14 cellular contexts compared by ENCODE assay signal in the genomic region with DNA sequence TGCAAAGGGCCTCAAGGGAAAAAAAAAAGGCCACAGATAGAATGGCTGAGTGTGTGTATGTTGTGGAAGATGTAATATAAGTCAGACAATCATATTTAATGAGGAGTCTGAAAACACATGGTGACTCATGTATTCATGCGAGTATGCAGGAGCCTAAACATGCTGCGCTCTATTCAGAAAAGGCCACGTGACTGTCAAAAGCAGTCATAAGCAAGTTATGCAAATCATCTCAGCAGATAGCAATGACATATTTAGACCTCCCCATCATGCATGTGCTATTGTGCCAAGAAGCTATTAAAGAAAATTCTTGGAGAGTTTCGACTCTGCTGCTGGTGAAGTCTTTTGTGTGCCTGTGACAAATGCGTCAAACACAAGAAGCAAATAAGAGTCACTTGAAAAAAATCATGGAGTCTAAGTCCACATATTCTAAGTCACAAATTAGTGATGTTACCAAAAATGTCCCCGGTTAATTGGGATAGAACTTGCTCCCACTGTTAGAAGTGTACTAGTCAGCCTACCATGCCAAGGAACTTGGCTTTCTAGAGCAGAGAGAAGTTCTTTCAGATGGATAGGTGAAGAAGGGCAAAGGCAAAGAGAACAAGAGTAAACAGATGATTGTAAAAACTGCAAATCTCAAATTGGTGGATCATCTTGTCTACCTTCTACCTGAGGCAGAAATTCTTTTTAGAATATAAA. TPM values are rescaled to one million over a fixed set of nuclear protein-coding genes. Genes with fewer than 3 reads are reported as not detected.
DNase-seq lines count a peak whose midpoint lies in the region; TF ChIP-seq lines count a peak whose summit lies in the region.
"Had no signal": no experiment of that assay in that cellular context is flagged by ENCODE, and none has a peak within 500 bp of the region (broad histone marks: within the 10 kb centered on the region; RNA-seq: fewer than 3 reads in every experiment).

No MANE protein-coding gene starts in this region.

- H3K4me3 Mint-ChIP-seq in activated naive CD8-positive, alpha-beta T cell treated with anti-CD3 and anti-CD28 coated beads for 36 hours, result no peak overlapping the region
- H3K4me3 Mint-ChIP-seq: central memory CD8-positive, alpha-beta T cell; memory B cell had no signal

- no TSS peak for BruUV-seq in A673 (replicated peaks; lab: Mats Ljungman, UMichigan)

- WGBS in stomach, 5 donors, result 73 to 87% (median 84%) methylated on average over 6 of the region's 6 CpGs

- H3K4me3 ChIP-seq in A673 (ENCODE audit: low read depth, low read length, poor library complexity, severe bottlenecking) (no peak overlapping the region), HEK293 (ENCODE audit: low read depth, low read length) (no peak overlapping the region), foreskin fibroblast (ENCODE audit: low read depth in 1 of 2, low read length in 2 of 2) (no peak overlapping the region), stomach (no peak overlapping the region)
- H3K4me3 ChIP-seq: BLaER1 treated with 17β-estradiol and CSF1 and Interleukin-3, amounts not matched to agents 10 nM and 100 nM; testis had no signal

- H3K36me3 ChIP-seq in A673 (ENCODE audit: insufficient read depth, low read length, poor library complexity, severe bottlenecking) (no peaks in the 10 kb centered on the region), HEK293 (ENCODE audit: control insufficient read depth in 2 of 2, insufficient read depth in 1 of 2, low read length in 2 of 2) (no peaks in the 10 kb centered on the region), stomach (no peaks in the 10 kb centered on the region)
- H3K36me3 ChIP-seq: BLaER1 treated with 17β-estradiol and CSF1 and Interleukin-3, amounts not matched to agents 10 nM and 100 nM; WERI-Rb-1 had no signal

- H3K4me1 ChIP-seq in A673 (ENCODE audit: insufficient read depth, low read length, poor library complexity, severe bottlenecking), result no peaks in the 10 kb centered on the region
- H3K4me1 ChIP-seq in HEK293 (ENCODE audit: control insufficient read depth, insufficient read depth, low read length), result no peaks in the 10 kb centered on the region
- peaks cover 0 to 17% (median 6%) of the 10 kb centered on the region in 4 donors for H3K4me1 ChIP-seq in stomach
- H3K4me1 ChIP-seq: testis had no signal

- peaks cover 1% of the 10 kb centered on the region for H3K4me1 Mint-ChIP-seq in activated naive CD8-positive, alpha-beta T cell treated with anti-CD3 and anti-CD28 coated beads for 36 hours
- H3K4me1 Mint-ChIP-seq: memory B cell had no signal

- H3K27ac ChIP-seq in A673 (ENCODE audit: low read depth, low read length, poor library complexity, severe bottlenecking), result no peak overlapping the region
- H3K27ac ChIP-seq in HEK293 (ENCODE audit: extremely low read depth, low read depth, low read length), result no peak overlapping the region
- no peak overlapping the region for H3K27ac ChIP-seq in stomach
- H3K27ac ChIP-seq: BLaER1 treated with 17β-estradiol and CSF1 and Interleukin-3, amounts not matched to agents 10 nM and 100 nM; testis; WERI-Rb-1 had no signal

- no peak for TF ChIP-seq EP300 in stomach (IDR thresholded peaks at IDR 0.05)

- H3K9me3 Mint-ChIP-seq in activated naive CD8-positive, alpha-beta T cell treated with anti-CD3 and anti-CD28 coated beads for 36 hours, result peaks cover 2% of the 10 kb centered on the region
- H3K9me3 Mint-ChIP-seq: central memory CD8-positive, alpha-beta T cell; memory B cell had no signal

- intact Hi-C loops in A673 (cut with micrococcal nuclease; ENCODE audit: unreplicated experiment), result no loop called here
- intact Hi-C loops in stomach (cut with DNase I; ENCODE audit: low total_unique reads), result no loop called here

- H3K27ac Mint-ChIP-seq in activated naive CD8-positive, alpha-beta T cell treated with anti-CD3 and anti-CD28 coated beads for 36 hours, result no peak overlapping the region

- DNase-seq in A673 (ENCODE audit: low spot score) (peak; percentile 67), amniotic epithelial cell (ENCODE audit: low read depth) (peak; percentile 97), foreskin fibroblast (peak; percentile 90 to 93), stomach (no peak), HUDEP-2 (lab: John Stamatoyannopoulos, UW; ENCODE audit: unreplicated experiment in 76 of 76) (no peak)
- no peak for DNase-seq in stimulated activated CD4-positive, alpha-beta T cell treated with anti-CD3 and anti-CD28 coated beads, Interleukin-15, amount 100 ng/mL, for 24 hours
- DNase-seq in activated naive CD8-positive, alpha-beta T cell treated with anti-CD3 and anti-CD28 coated beads for 36 hours, result no peak
- DNase-seq: KBM-7, testis, WERI-Rb-1 had no signal

- POLR2A ChIA-PET in A673 (lab: Charles Lee; ENCODE audit: low non-redundant PET) (no interaction called here), HEK293 (lab: Yijun Ruan, JAX) (no interaction called here)

- H3K27me3 ChIP-seq in A673 (replicated peaks; ENCODE audit: insufficient read depth, low read depth, low read length, poor library complexity) (no peaks in the 10 kb centered on the region), stomach (no peaks in the 10 kb centered on the region)
- H3K27me3 ChIP-seq: BLaER1 treated with 17β-estradiol and CSF1 and Interleukin-3, amounts not matched to agents 10 nM and 100 nM; testis had no signal

- CTCF ChIA-PET in A673 (lab: Charles Lee), result interaction anchor here (0.6 kb wide), 1 partner anchor 15 kb away, joined by 4 read pairs; no protein-coding TSS in a partner anchor
- CTCF ChIA-PET in HEK293 (lab: Yijun Ruan, JAX), result interaction anchor here (0.5 to 0.6 kb wide), 2 partner anchors 12 to 60 kb away, joined by 4 read pairs; no protein-coding TSS in a partner anchor

- peaks cover 35% of the 10 kb centered on the region for H3K27me3 Mint-ChIP-seq in activated naive CD8-positive, alpha-beta T cell treated with anti-CD3 and anti-CD28 coated beads for 36 hours

- H3K9me3 ChIP-seq in A673 (ENCODE audit: low read depth, low read length, poor library complexity, severe bottlenecking) (no peaks in the 10 kb centered on the region), HEK293 (ENCODE audit: control insufficient read depth, insufficient read depth, low read depth, low read length) (no peaks in the 10 kb centered on the region), stomach (no peaks in the 10 kb centered on the region)
- H3K9me3 ChIP-seq: testis had no signal

- H3K36me3 Mint-ChIP-seq in activated naive CD8-positive, alpha-beta T cell treated with anti-CD3 and anti-CD28 coated beads for 36 hours, result no peaks in the 10 kb centered on the region
- H3K36me3 Mint-ChIP-seq: memory B cell had no signal

- TF ChIP-seq CTCF in A673 (conservative IDR thresholded peaks at IDR 0.05; ENCODE audit: low read depth, low read length) (no peak), HEK293 (tag by site-specific recombination; IDR thresholded peaks at IDR 0.05) (no peak), foreskin fibroblast (IDR thresholded peaks at IDR 0.05; ENCODE audit: low read depth, low read length) (no peak), stomach (IDR thresholded peaks at IDR 0.05) (no peak)

- TF ChIP-seq POLR2A in stomach (IDR thresholded peaks at IDR 0.05), result no peak

TF ChIP-seq in HEK293, 187 proteins besides CTCF, POLR2A, EP300 and RAD21:
- no peak for TF ChIP-seq HOXA7 (CRISPR knock-in tag; IDR thresholded peaks at IDR 0.05; ENCODE audit: borderline replicate concordance)
- TF ChIP-seq ZNF157 (tag by site-specific recombination; IDR thresholded peaks at IDR 0.05), result peak; percentile 93
- TF ChIP-seq, protein P1, sequence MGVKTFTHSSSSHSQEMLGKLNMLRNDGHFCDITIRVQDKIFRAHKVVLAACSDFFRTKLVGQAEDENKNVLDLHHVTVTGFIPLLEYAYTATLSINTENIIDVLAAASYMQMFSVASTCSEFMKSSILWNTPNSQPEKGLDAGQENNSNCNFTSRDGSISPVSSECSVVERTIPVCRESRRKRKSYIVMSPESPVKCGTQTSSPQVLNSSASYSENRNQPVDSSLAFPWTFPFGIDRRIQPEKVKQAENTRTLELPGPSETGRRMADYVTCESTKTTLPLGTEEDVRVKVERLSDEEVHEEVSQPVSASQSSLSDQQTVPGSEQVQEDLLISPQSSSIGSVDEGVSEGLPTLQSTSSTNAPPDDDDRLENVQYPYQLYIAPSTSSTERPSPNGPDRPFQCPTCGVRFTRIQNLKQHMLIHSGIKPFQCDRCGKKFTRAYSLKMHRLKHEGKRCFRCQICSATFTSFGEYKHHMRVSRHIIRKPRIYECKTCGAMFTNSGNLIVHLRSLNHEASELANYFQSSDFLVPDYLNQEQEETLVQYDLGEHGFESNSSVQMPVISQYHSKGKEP (tag by site-specific recombination; IDR thresholded peaks at IDR 0.05), result 0 out of 2 replicates have a peak, but pooled peaks have one; percentile 43
- TF ChIP-seq ZNF600 (tag by site-specific recombination; IDR thresholded peaks at IDR 0.05), result peak; percentile 44; the same call in 1 of the 2 replicates

RNA-seq across cellular contexts. Expression of a gene that starts 5.0 kb away (rescaled TPM):
- total RNA-seq in A673 (2021), result 0.33 TPM in 1 of 2 replicates, not detected in the other
- total RNA-seq in activated naive CD8-positive, alpha-beta T cell treated with anti-CD3 and anti-CD28 coated beads for 36 hours, result not detected
- total RNA-seq in stomach, result 10 to 100 TPM; 11.6 to 30.9 (median 16.1) TPM
- 1 to 10 TPM; 5.4 to 8.3 (median 6.3) TPM for polyA plus RNA-seq in stomach

Comparison
In these comparisons a context has a peak if more than half of its experiments do, and no peak if none do; other contexts are left out.
1. DNase-seq: peak in A673 (single experiment), amniotic epithelial cell (single experiment) and foreskin fibroblast (2 of 2); none in stimulated activated CD4-positive, alpha-beta T cell treated with anti-CD3 and anti-CD28 coated beads, Interleukin-15, amount 100 ng/mL, for 24 hours (single experiment), activated naive CD8-positive, alpha-beta T cell treated with anti-CD3 and anti-CD28 coated beads for 36 hours (single experiment), stomach (single experiment) and HUDEP-2 (0 of 76).